ENCODE assay signal across 8 cellular contexts in the genomic region with DNA sequence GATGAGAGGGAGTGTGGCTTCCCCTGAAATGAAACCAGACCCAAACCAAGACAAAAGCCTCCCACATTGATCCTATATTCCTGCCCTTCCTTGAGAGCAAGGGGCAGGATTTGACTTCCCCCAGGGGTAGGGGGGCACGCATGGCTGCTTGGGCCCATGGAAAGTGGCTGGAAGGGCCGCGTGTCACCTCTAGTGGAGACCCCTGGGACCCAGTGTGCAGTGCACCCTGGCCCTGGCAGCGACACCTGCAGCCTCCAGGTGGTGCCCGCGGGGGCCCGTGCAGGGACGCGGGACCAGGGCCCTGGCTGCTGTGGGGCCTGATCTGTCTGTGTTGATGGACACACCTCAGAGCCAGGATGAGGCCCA. TPM values are rescaled to one million over a fixed set of nuclear protein-coding genes. Genes with fewer than 3 reads are reported as not detected.
DNase-seq lines count a peak whose midpoint lies in the region; ATAC-seq and TF ChIP-seq lines count a peak whose summit lies in the region.

No MANE protein-coding gene starts in this region.

- H2AK9ac ChIP-seq in IMR-90 (replicated peaks; ENCODE audit: low read depth, low read length, poor library complexity): peak overlapping the region; percentile 10

- H4K8ac ChIP-seq in IMR-90 (ENCODE audit: low read depth in 2 of 2, low read length in 2 of 2): no peak overlapping the region

- WGBS in IMR-90 (ENCODE audit: extremely low coverage in 2 of 2, insufficient read length in 1 of 2), 2 experiments: 88% methylated on average over 3 of the region's 9 CpGs; no CpG with 5 or more reads in 1 of the 2 experiments
- 66% methylated on average over 9 of the region's 9 CpGs for WGBS in prostate gland

- H2AFZ ChIP-seq in IMR-90 (replicated peaks; ENCODE audit: low read length, poor library complexity): peak overlapping the region; percentile 84

- no peak overlapping the region for H3K9ac ChIP-seq in IMR-90 (ENCODE audit: low read depth, low read length)

- H2BK15ac ChIP-seq in IMR-90 (ENCODE audit: low read depth, low read length): no peak overlapping the region

- no peak overlapping the region for H3K23ac ChIP-seq in IMR-90 (ENCODE audit: low read depth, low read length)

- peaks cover 14% of the 10 kb centered on the region for H3K4me1 ChIP-seq in IMR-90 (ENCODE audit: control insufficient read depth, insufficient read depth, low read length)
- peaks cover 16% of the 10 kb centered on the region for H3K4me1 ChIP-seq in prostate gland (replicated peaks)

- TF ChIP-seq POLR2A in IMR-90 (IDR thresholded peaks at IDR 0.05; ENCODE audit: low read depth, low read length) (no peak), prostate gland (IDR thresholded peaks at IDR 0.05) (no peak)

- H3K4me2 ChIP-seq in IMR-90 (ENCODE audit: low read depth, low read length): no peak overlapping the region

- POLR2A ChIA-PET in IMR-90 (lab: Charles Lee; ENCODE audit: unreplicated experiment): no interaction called here

- no peak overlapping the region for H3K14ac ChIP-seq in IMR-90 (replicated peaks; ENCODE audit: low read depth, low read length)

- CTCF ChIA-PET in IMR-90 (lab: Yijun Ruan, JAX): no interaction called here

- H3K9me3 ChIP-seq in IMR-90 (ENCODE audit: control insufficient read depth, insufficient read depth, low read length): no peaks in the 10 kb centered on the region
- no peaks in the 10 kb centered on the region for H3K9me3 ChIP-seq in prostate gland

- H3K56ac ChIP-seq in IMR-90 (ENCODE audit: extremely low read depth, insufficient read depth, low read length): no peak overlapping the region

- peaks cover 2% of the 10 kb centered on the region for H3K4me1 Mint-ChIP-seq in dendritic cell treated with granulocyte-macrophage colony-stimulating factor and Interleukin-4, amounts not matched to agents 40 ng/mL and 50 ng/mL, for 4 days (ENCODE audit: low read depth)

- no peak overlapping the region for H2BK20ac ChIP-seq in IMR-90 (ENCODE audit: low read depth, low read length)

- H4K20me1 ChIP-seq in IMR-90 (ENCODE audit: insufficient read depth, low read length): no peaks in the 10 kb centered on the region

- H3K79me1 ChIP-seq in IMR-90 (ENCODE audit: low read depth in 1 of 2, low read length in 2 of 2): no peaks in the 10 kb centered on the region

- in situ Hi-C loops in IMR-90 (cut with MboI; ENCODE audit: low sequenced_read_pairs): loop anchor here (25.0 kb wide), 1 partner anchor 337 kb away; no protein-coding TSS in a partner anchor

- no peaks in the 10 kb centered on the region for H3K9me3 Mint-ChIP-seq in dendritic cell treated with granulocyte-macrophage colony-stimulating factor and Interleukin-4, amounts not matched to agents 40 ng/mL and 50 ng/mL, for 4 days

- H3K27ac Mint-ChIP-seq in dendritic cell treated with granulocyte-macrophage colony-stimulating factor and Interleukin-4, amounts not matched to agents 40 ng/mL and 50 ng/mL, for 4 days: peak overlapping the region; percentile 89

- no peak overlapping the region for H3K27ac ChIP-seq in IMR-90 (ENCODE audit: insufficient read depth, low read length)
- peak overlapping the region; percentile 79 to 85 for H3K27ac ChIP-seq in prostate gland

- H4K91ac ChIP-seq in IMR-90 (ENCODE audit: insufficient read depth, low read depth, low read length): no peak overlapping the region

- H3K18ac ChIP-seq in IMR-90 (ENCODE audit: low read depth, low read length): no peak overlapping the region

- no peak overlapping the region for H3K4ac ChIP-seq in IMR-90 (ENCODE audit: low read depth, low read length)

- H2AK5ac ChIP-seq in IMR-90 (ENCODE audit: low read depth, low read length): no peak overlapping the region

- H3K27me3 ChIP-seq in IMR-90 (ENCODE audit: control insufficient read depth, insufficient read depth, low read length): no peaks in the 10 kb centered on the region; the same call in 1 of the 2 replicates
- no peaks in the 10 kb centered on the region for H3K27me3 ChIP-seq in prostate gland (replicated peaks; ENCODE audit: insufficient read depth)

- TF ChIP-seq CTCF in GM12864 (IDR thresholded peaks at IDR 0.05; ENCODE audit: low read depth, low read length, missing control alignments) (peak; percentile 65), IMR-90 (conservative IDR thresholded peaks at IDR 0.05; ENCODE audit: low read depth, low read length) (no peak), prostate gland (IDR thresholded peaks at IDR 0.05) (no peak)

- ATAC-seq in GM21528 (IDR thresholded peaks at IDR 0.05; ENCODE audit: low FRiP score, unreplicated experiment): peak; percentile 28
- no peak; the same call in 1 of the 2 replicates for ATAC-seq in IMR-90 (ENCODE audit: low read depth)

- no peak for DNase-seq in GM12864 (ENCODE audit: low read depth)
- DNase-seq in IMR-90: no peak
- no peak for DNase-seq in prostate gland (ENCODE audit: low spot score)
- no peak for DNase-seq in kidney glomerular epithelial cell (lab: John Stamatoyannopoulos, UW)
- no peak for DNase-seq in nucleus accumbens (lab: John Stamatoyannopoulos, UW)
- no peak for DNase-seq in midbrain (lab: John Stamatoyannopoulos, UW)

- H3K36me3 ChIP-seq in IMR-90 (ENCODE audit: control insufficient read depth, insufficient read depth, low read length) (no peaks in the 10 kb centered on the region), prostate gland (no peaks in the 10 kb centered on the region)

- intact Hi-C loops in IMR-90 (cut with micrococcal nuclease) (no loop called here), prostate gland (cut with DNase I) (no loop called here)
- intact Hi-C loops in dendritic cell treated with granulocyte-macrophage colony-stimulating factor and Interleukin-4, amounts not matched to agents 40 ng/mL and 50 ng/mL, for 4 days (cut with micrococcal nuclease): no loop called here

- H2BK5ac ChIP-seq in IMR-90 (ENCODE audit: low read depth, low read length, poor library complexity, severe bottlenecking): no peak overlapping the region

- TF ChIP-seq RAD21 in IMR-90 (IDR thresholded peaks at IDR 0.05; ENCODE audit: low read length): no peak

- H3K4me3 ChIP-seq in GM12864 (ENCODE audit: low read depth, low read length) (peak overlapping the region; percentile 10), IMR-90 (ENCODE audit: insufficient read depth, low read depth, low read length) (no peak overlapping the region), prostate gland (no peak overlapping the region)

- H4K5ac ChIP-seq in IMR-90 (ENCODE audit: low read depth, low read length): no peak overlapping the region

- no peak overlapping the region for H2BK120ac ChIP-seq in IMR-90 (ENCODE audit: low read depth, low read length)

- no TSS peak for BruUV-seq in IMR-90 (replicated peaks; lab: Mats Ljungman, UMichigan)

- dilution Hi-C loops in IMR-90 (cut with HindIII; ENCODE audit: low sequenced_read_pairs, unreplicated experiment): no loop called here

- peaks cover 9% of the 10 kb centered on the region for H3K27me3 Mint-ChIP-seq in dendritic cell treated with granulocyte-macrophage colony-stimulating factor and Interleukin-4, amounts not matched to agents 40 ng/mL and 50 ng/mL, for 4 days

- H3K9me1 ChIP-seq in IMR-90 (ENCODE audit: insufficient read depth, low read length): peaks cover 8% of the 10 kb centered on the region; the same call in 1 of the 2 replicates

- H3K4me3 Mint-ChIP-seq in dendritic cell treated with granulocyte-macrophage colony-stimulating factor and Interleukin-4, amounts not matched to agents 40 ng/mL and 50 ng/mL, for 4 days: no peak overlapping the region

- no peaks in the 10 kb centered on the region for H3K36me3 Mint-ChIP-seq in dendritic cell treated with granulocyte-macrophage colony-stimulating factor and Interleukin-4, amounts not matched to agents 40 ng/mL and 50 ng/mL, for 4 days (ENCODE audit: low read depth)

TF ChIP-seq in IMR-90, 13 proteins besides CTCF, POLR2A, EP300 and RAD21:
- TF ChIP-seq, protein P1, sequence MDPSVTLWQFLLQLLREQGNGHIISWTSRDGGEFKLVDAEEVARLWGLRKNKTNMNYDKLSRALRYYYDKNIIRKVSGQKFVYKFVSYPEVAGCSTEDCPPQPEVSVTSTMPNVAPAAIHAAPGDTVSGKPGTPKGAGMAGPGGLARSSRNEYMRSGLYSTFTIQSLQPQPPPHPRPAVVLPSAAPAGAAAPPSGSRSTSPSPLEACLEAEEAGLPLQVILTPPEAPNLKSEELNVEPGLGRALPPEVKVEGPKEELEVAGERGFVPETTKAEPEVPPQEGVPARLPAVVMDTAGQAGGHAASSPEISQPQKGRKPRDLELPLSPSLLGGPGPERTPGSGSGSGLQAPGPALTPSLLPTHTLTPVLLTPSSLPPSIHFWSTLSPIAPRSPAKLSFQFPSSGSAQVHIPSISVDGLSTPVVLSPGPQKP (IDR thresholded peaks at IDR 0.05; ENCODE audit: borderline replicate concordance, low read depth, low read length): no peak
- TF ChIP-seq CEBPB (IDR thresholded peaks at IDR 0.05; ENCODE audit: low read depth, low read length) (no peak), RFX5 (IDR thresholded peaks at IDR 0.05; ENCODE audit: low read depth, low read length) (no peak), FOS (IDR thresholded peaks at IDR 0.05; ENCODE audit: low read depth, low read length) (no peak), CHD1 (IDR thresholded peaks at IDR 0.05; ENCODE audit: low read depth, low read length) (no peak), MAFK (IDR thresholded peaks at IDR 0.05; ENCODE audit: low read depth, low read length) (no peak), MXI1 (IDR thresholded peaks at IDR 0.05; ENCODE audit: borderline replicate concordance, low read depth, low read length) (no peak), SMC3 (IDR thresholded peaks at IDR 0.05; ENCODE audit: low read depth, low read length) (no peak), NFE2L2 (IDR thresholded peaks at IDR 0.05; ENCODE audit: low read depth, low read length) (no peak), BHLHE40 (IDR thresholded peaks at IDR 0.05; ENCODE audit: low read depth, low read length) (no peak), RCOR1 (IDR thresholded peaks at IDR 0.05; ENCODE audit: insufficient replicate concordance, low read length) (no peak)
- TF ChIP-seq, protein P2, sequence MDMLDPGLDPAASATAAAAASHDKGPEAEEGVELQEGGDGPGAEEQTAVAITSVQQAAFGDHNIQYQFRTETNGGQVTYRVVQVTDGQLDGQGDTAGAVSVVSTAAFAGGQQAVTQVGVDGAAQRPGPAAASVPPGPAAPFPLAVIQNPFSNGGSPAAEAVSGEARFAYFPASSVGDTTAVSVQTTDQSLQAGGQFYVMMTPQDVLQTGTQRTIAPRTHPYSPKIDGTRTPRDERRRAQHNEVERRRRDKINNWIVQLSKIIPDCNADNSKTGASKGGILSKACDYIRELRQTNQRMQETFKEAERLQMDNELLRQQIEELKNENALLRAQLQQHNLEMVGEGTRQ (IDR thresholded peaks at IDR 0.05; ENCODE audit: low read depth, low read length): no peak

RNA-seq across cellular contexts. Expression of a gene that starts 18.0 kb away (rescaled TPM):
- total RNA-seq in IMR-90 (2012; rRNA removed) (0.56 and 0.72 TPM in 2 replicates), prostate gland (10 to 100 TPM in 1 of 2 donors, 1 to 10 TPM in 1; 4.5 to 12.3 TPM)
- 1.1 and 1.5 TPM in 2 replicates for polyA plus RNA-seq in IMR-90 (2012; rRNA removed)
- 1.1 TPM in 2 replicates for polyA plus RNA-seq in IMR-90 (2012; cell fraction: cytosol; rRNA removed)
- polyA plus RNA-seq in IMR-90 (2012; cell fraction: nucleus; rRNA removed; ENCODE audit: low replicate concordance): 2.1 and 5.3 TPM in 2 replicates
